In genomic region chr17:29126268-29126923, GRCh38 we compare ENCODE assay signal across 20 cellular contexts. TPM values are rescaled to one million over a fixed set of nuclear protein-coding genes. Genes with fewer than 3 reads are reported as not detected.
DNase-seq lines count a peak whose midpoint lies in the region; ATAC-seq, FAIRE-seq and TF ChIP-seq lines count a peak whose summit lies in the region.
"Had no signal": no experiment of that assay in that cellular context is flagged by ENCODE, and none has a peak within 500 bp of the region (broad histone marks: within the 10 kb centered on the region; RNA-seq: fewer than 3 reads in every experiment).

No MANE protein-coding gene starts in this region.

- POLR2A ChIA-PET in HepG2 (lab: Yijun Ruan, JAX): interaction anchor here (1.5 kb wide), 1 partner anchor 21 kb away, joined by 4 read pairs; no protein-coding TSS in a partner anchor

- H4K20me1 ChIP-seq in HepG2 (ENCODE audit: insufficient read depth, low read length): peaks cover 34% of the 10 kb centered on the region; the same call in 1 of the 2 replicates

- H3K4me1 ChIP-seq in cardiac muscle cell (ENCODE audit: low read depth) (peaks cover 32% of the 10 kb centered on the region), adipocyte (ENCODE audit: control insufficient read depth, insufficient read depth, low read length) (peaks cover 15% of the 10 kb centered on the region), upper lobe of left lung (peaks cover 17 to 49% (median 28%) of the 10 kb centered on the region in 4 donors), HepG2 (ENCODE audit: insufficient read depth, low read length) (no peaks in the 10 kb centered on the region)

- H2AFZ ChIP-seq in HepG2 (ENCODE audit: low read length): no peak overlapping the region

- H3K27me3 ChIP-seq in cardiac muscle cell: no peaks in the 10 kb centered on the region
- no peaks in the 10 kb centered on the region for H3K27me3 ChIP-seq in adipocyte (replicated peaks; ENCODE audit: control insufficient read depth, insufficient read depth, low read length)
- H3K27me3 ChIP-seq in upper lobe of left lung: no peaks in the 10 kb centered on the region
- no peaks in the 10 kb centered on the region for H3K27me3 ChIP-seq in HepG2 (ENCODE audit: control insufficient read depth in 1 of 2, insufficient read depth in 2 of 2, low read length in 2 of 2)
- H3K27me3 ChIP-seq: ascending aorta, MG63, right lobe of liver had no signal

- no TSS peak for BruUV-seq in HepG2 (replicated peaks; lab: Mats Ljungman, UMichigan)

- H3K36me3 ChIP-seq in cardiac muscle cell: peaks cover 15% of the 10 kb centered on the region
- peaks cover 2% of the 10 kb centered on the region for H3K36me3 ChIP-seq in adipocyte (ENCODE audit: control insufficient read depth, insufficient read depth, low read length, severe bottlenecking)
- H3K36me3 ChIP-seq in upper lobe of left lung: peaks cover 0 to 13% (median 8%) of the 10 kb centered on the region in 4 donors
- peaks cover 15 to 42% of the 10 kb centered on the region in 2 experiments for H3K36me3 ChIP-seq in HepG2 (replicated peaks in 1 of 2; ENCODE audit: control insufficient read depth in 1 of 2, insufficient read depth in 2 of 2, low read length in 2 of 2)
- H3K36me3 ChIP-seq: MG63 had no signal

- H3K4me3 ChIP-seq in cardiac muscle cell (no peak overlapping the region), adipocyte (ENCODE audit: low read length) (no peak overlapping the region), upper lobe of left lung (no peak overlapping the region), HepG2 (replicated peaks in 1 of 3; ENCODE audit: insufficient read depth in 1 of 3, low read depth in 2 of 3, low read length in 3 of 3) (no peak overlapping the region)
- H3K4me3 ChIP-seq: ascending aorta, MG63, mucosa of descending colon, right lobe of liver had no signal

- 50 to 100% methylated on average over 3 to 4 of the region's 8 CpGs for WGBS in upper lobe of left lung, 2 donors
- WGBS in HepG2 (ENCODE audit: low lambda C conversion rate): 88% methylated on average over 4 of the region's 8 CpGs

- TF ChIP-seq POLR2A in upper lobe of left lung (IDR thresholded peaks at IDR 0.05) (no peak), HepG2 (IDR thresholded peaks at IDR 0.05; ENCODE audit: insufficient read depth in 1 of 2, low read depth in 2 of 2, low read length in 2 of 2) (no peak)

- CTCF ChIA-PET in HepG2 (lab: Yijun Ruan, JAX; ENCODE audit: low intra/inter-chr PET ratio, low total read pairs): no interaction called here

- DNase-seq in cardiac muscle cell (ENCODE audit: low read depth in 1 of 2, low spot score in 1 of 2) (no peak), cardiac septum (ENCODE audit: low spot score) (no peak), NCI-H524 treated with DMSO at 0.1 percent for 48 hours (lab: John Stamatoyannopoulos, UW) (peak; percentile 28), adipocyte (ENCODE audit: low read depth) (no peak), upper lobe of left lung (no peak), HepG2 (ENCODE audit: low spot score) (no peak), left colon (no peak)
- no peak for DNase-seq in stimulated activated CD4-positive, alpha-beta T cell treated with anti-CD3 and anti-CD28 coated beads, Interleukin-12 subunit alpha, Interleukin-12 subunit beta, amount 100 ng/mL, for 4 hours
- DNase-seq: activated CD8-positive, alpha-beta T cell treated with anti-CD3 and anti-CD28 coated beads, Interleukin-2, amount 10 ng/mL, durations not matched to agents 7 days and 5 days; MG63; mucosa of descending colon; NCI-H2081 treated with DMSO at 0.1 percent for 48 hours; occipital lobe; stimulated activated CD4-positive, alpha-beta T cell treated with anti-CD3 and anti-CD28 coated beads, Interleukin-2, amount 100 ng/mL, for 24 hours had no signal

- intact Hi-C loops in cardiac septum (cut with DNase I): no loop called here
- intact Hi-C loops in HepG2 (cut with micrococcal nuclease; ENCODE audit: unreplicated experiment): no loop called here
- intact Hi-C loops in left colon (cut with DNase I, micrococcal nuclease): no loop called here

- no peak for TF ChIP-seq CTCF in cardiac muscle cell (IDR thresholded peaks at IDR 0.05; ENCODE audit: low read depth, low read length)
- TF ChIP-seq CTCF in upper lobe of left lung (IDR thresholded peaks at IDR 0.05): no peak
- TF ChIP-seq CTCF in HepG2 (CRISPR knock-in tag; IDR thresholded peaks at IDR 0.05): no peak

- TF ChIP-seq RAD21 in HepG2 (CRISPR knock-in tag; IDR thresholded peaks at IDR 0.05): no peak

- H3K4me2 ChIP-seq in HepG2 (ENCODE audit: low read depth, low read length): no peak overlapping the region

- ATAC-seq in upper lobe of left lung (ENCODE audit: low FRiP score in 2 of 2) (peak in 1 of 2 donors; percentile 7), HepG2 (no peak), left colon (no peak)
- ATAC-seq: activated CD8-positive, alpha-beta T cell treated with anti-CD3 and anti-CD28 coated beads, Interleukin-2, amount 10 ng/mL, durations not matched to agents 7 days and 5 days; left lobe of liver; mucosa of descending colon; WTC11 had no signal

- H3K27ac ChIP-seq in cardiac muscle cell (peak overlapping the region; percentile 54), upper lobe of left lung (peak overlapping the region in 3 of 4 donors; percentile 2 to 56 (median 26)), HepG2 (ENCODE audit: extremely low read length, insufficient read depth, low read length) (no peak overlapping the region)
- H3K27ac ChIP-seq: ascending aorta, right lobe of liver had no signal

- FAIRE-seq in HepG2 (lab: Jason Lieb, UNC): no peak
- FAIRE-seq: HTR-8/SVneo, RCC 7860 had no signal

- peak overlapping the region; percentile 6 for H3K9ac ChIP-seq in adipocyte (ENCODE audit: low read length)
- H3K9ac ChIP-seq in HepG2 (ENCODE audit: insufficient read depth, low read depth, low read length): no peak overlapping the region

- H3K9me3 ChIP-seq in cardiac muscle cell (ENCODE audit: low read depth) (no peaks in the 10 kb centered on the region), adipocyte (ENCODE audit: control insufficient read depth, low read length) (no peaks in the 10 kb centered on the region), upper lobe of left lung (no peaks in the 10 kb centered on the region), HepG2 (ENCODE audit: low read length) (no peaks in the 10 kb centered on the region)
- H3K9me3 ChIP-seq: ascending aorta, MG63, mucosa of descending colon, right lobe of liver had no signal

- no peak for TF ChIP-seq EP300 in upper lobe of left lung (IDR thresholded peaks at IDR 0.05)
- TF ChIP-seq EP300 in HepG2 (IDR thresholded peaks at IDR 0.05; ENCODE audit: low read depth in 2 of 2, low read length in 2 of 2): no peak
- TF ChIP-seq EP300 in HepG2 (CRISPR knock-in tag; IDR thresholded peaks at IDR 0.05; ENCODE audit: borderline replicate concordance): no peak

- peaks cover 2% of the 10 kb centered on the region for H3K79me2 ChIP-seq in HepG2 (ENCODE audit: insufficient read depth, low read length)

- in situ Hi-C loops in HepG2 (cut with HindIII; ENCODE audit: extremely low pct_ligation_motif_present, low pct_unique_long_range_greater_than_20kb): no loop called here

TF ChIP-seq in HepG2, 621 proteins besides CTCF, POLR2A, EP300 and RAD21 (continues in another document):
- TF ChIP-seq, protein P1, sequence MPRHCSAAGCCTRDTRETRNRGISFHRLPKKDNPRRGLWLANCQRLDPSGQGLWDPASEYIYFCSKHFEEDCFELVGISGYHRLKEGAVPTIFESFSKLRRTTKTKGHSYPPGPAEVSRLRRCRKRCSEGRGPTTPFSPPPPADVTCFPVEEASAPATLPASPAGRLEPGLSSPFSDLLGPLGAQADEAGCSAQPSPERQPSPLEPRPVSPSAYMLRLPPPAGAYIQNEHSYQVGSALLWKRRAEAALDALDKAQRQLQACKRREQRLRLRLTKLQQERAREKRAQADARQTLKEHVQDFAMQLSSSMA (CRISPR knock-in tag; IDR thresholded peaks at IDR 0.05): no peak
- TF ChIP-seq ZNF207 (IDR thresholded peaks at IDR 0.05; ENCODE audit: borderline replicate concordance) (no peak), MLLT10 (CRISPR knock-in tag; IDR thresholded peaks at IDR 0.05) (no peak), DBP (CRISPR knock-in tag; IDR thresholded peaks at IDR 0.05; ENCODE audit: not compliant biosample characterization) (no peak), ZNF572 (CRISPR knock-in tag; IDR thresholded peaks at IDR 0.05) (no peak), RFX3 (CRISPR knock-in tag; IDR thresholded peaks at IDR 0.05) (no peak)

RNA-seq across cellular contexts. Expression of gene MYO18A, which starts 53.8 kb away (rescaled TPM):
- total RNA-seq in cardiac muscle cell (326 and 564 TPM in 2 replicates), cardiac septum (317 TPM), upper lobe of left lung (100 to 1,000 TPM in 1 of 6 donors, 10 to 100 TPM in 5; 37.4 to 214 (median 67.4) TPM), HepG2 (2016; rRNA removed; fragmentation: Illumina TruSeq; extraction: Trizol) (21.2 and 24.8 TPM in 2 replicates), left colon (100 to 1,000 TPM in 1 of 2 donors, 10 to 100 TPM in 1; 84.8 to 110 TPM)
- polyA plus RNA-seq in cardiac muscle cell (186 and 218 TPM in 2 replicates), HepG2 (2011; rRNA removed) (16.8 and 23.2 TPM in 2 replicates)
- 4.9 and 7.5 TPM in 2 replicates for total RNA-seq in HepG2 (2016; cell fraction: cytosol; rRNA removed; fragmentation: Illumina TruSeq; extraction: Trizol; ENCODE audit: low read depth)
- total RNA-seq in HepG2 (2016; cell fraction: insoluble cytoplasmic fraction; rRNA removed; fragmentation: Illumina TruSeq; extraction: Trizol): 16.3 and 25.6 TPM in 2 replicates
- 5.8 and 6.0 TPM in 2 replicates for total RNA-seq in HepG2 (2016; cell fraction: membrane; rRNA removed; fragmentation: Illumina TruSeq; extraction: Trizol)
- 24.8 and 30.3 TPM in 2 replicates for total RNA-seq in HepG2 (2016; cell fraction: nucleus; rRNA removed; fragmentation: Illumina TruSeq; extraction: Trizol)
- polyA plus RNA-seq in HepG2 (2011; cell fraction: cytosol; rRNA removed): 8.3 and 9.6 TPM in 2 replicates
- polyA plus RNA-seq in HepG2 (2011; cell fraction: nucleus; rRNA removed): 155 and 159 TPM in 2 replicates
- polyA plus RNA-seq in HepG2 (2012): 42.0 and 44.5 TPM in 2 replicates
- polyA plus RNA-seq in HepG2 (2016; cell fraction: cytosol; fragmentation: Illumina TruSeq; extraction: Trizol; ENCODE audit: low read depth): 0.96 and 1.4 TPM in 2 replicates
- polyA plus RNA-seq in HepG2 (2016; cell fraction: insoluble cytoplasmic fraction; fragmentation: Illumina TruSeq; extraction: Trizol; ENCODE audit: low read depth): 16.0 and 20.4 TPM in 2 replicates
- 2.4 and 3.0 TPM in 2 replicates for polyA plus RNA-seq in HepG2 (2016; cell fraction: membrane; fragmentation: Illumina TruSeq; extraction: Trizol; ENCODE audit: low read depth)
- polyA plus RNA-seq in HepG2 (2016; cell fraction: nucleus; fragmentation: Illumina TruSeq; extraction: Trizol; ENCODE audit: insufficient read depth, low read depth): 72.8 and 77.7 TPM in 2 replicates
- 39.4 and 67.1 TPM in 2 replicates for polyA minus RNA-seq in HepG2 (2011; rRNA and poly(A)+ RNA removed; ENCODE audit: low replicate concordance)
- polyA minus RNA-seq in HepG2 (2011; cell fraction: cytosol; rRNA and poly(A)+ RNA removed): 13.7 and 17.4 TPM in 2 replicates
- 65.8 and 83.4 TPM in 2 replicates for polyA minus RNA-seq in HepG2 (2011; cell fraction: nucleus; rRNA and poly(A)+ RNA removed)
